ENCODE assay signal across 20 cellular contexts in genomic region chr11:119248750-119249670, GRCh38. TPM values are rescaled to one million over a fixed set of nuclear protein-coding genes. Genes with fewer than 3 reads are reported as not detected.
A peak's percentile ranks its signal among the peaks of the same experiment; 100 is the strongest.
DNase-seq lines count a peak whose midpoint lies in the region; ATAC-seq, FAIRE-seq and TF ChIP-seq lines count a peak whose summit lies in the region.
"Had no signal": no experiment of that assay in that cellular context is flagged by ENCODE, and none has a peak within 500 bp of the region (broad histone marks: within the 10 kb centered on the region; RNA-seq: fewer than 3 reads in every experiment).

No MANE protein-coding gene starts in this region.

- peak; percentile 20 for ATAC-seq in activated CD4-positive, alpha-beta T cell treated with anti-CD3 and anti-CD28 coated beads for 36 hours
- no peak for ATAC-seq in HG02973 (IDR thresholded peaks at IDR 0.05; ENCODE audit: unreplicated experiment)
- no peak for ATAC-seq in stimulated activated memory B cell treated with anti-CD40 and anti-IgM and Interleukin-4, amounts not matched to agents 10 μg/mL and 1 μg/mL and 100 μg/mL, for 72 hours
- ATAC-seq: left colon had no signal

- H3K36me3 ChIP-seq in BLaER1 (peaks cover 57% of the 10 kb centered on the region), MM.1S (replicated peaks; ENCODE audit: insufficient read depth, low read length) (no peaks in the 10 kb centered on the region)
- H3K36me3 ChIP-seq: breast epithelium, sigmoid colon had no signal

- H3K4me1 ChIP-seq in BLaER1 (peaks cover 15% of the 10 kb centered on the region), MM.1S (ENCODE audit: low read length) (peaks cover 28% of the 10 kb centered on the region)
- H3K4me1 ChIP-seq: breast epithelium had no signal

- no peaks in the 10 kb centered on the region for H3K9me2 ChIP-seq in MM.1S (replicated peaks; ENCODE audit: insufficient read depth, low read length)

- H3K27ac ChIP-seq in BLaER1 = no peak overlapping the region
- peak overlapping the region; percentile 15; the same call in 1 of the 2 replicates for H3K27ac ChIP-seq in MM.1S (ENCODE audit: low read length)
- H3K27ac ChIP-seq: breast epithelium had no signal

- CTCF ChIA-PET in activated CD4-positive, alpha-beta T cell treated with anti-CD3 and anti-CD28 coated beads for 36 hours (lab: Charles Lee) = interaction anchor here (0.6 to 1.7 kb wide), 4 partner anchors 14 to 493 kb away, joined by 3 to 8 read pairs (median 4); no protein-coding TSS in a partner anchor
- CTCF ChIA-PET in activated CD4-positive, alpha-beta T cell treated with anti-CD3 and anti-CD28 coated beads, Interleukin-2, amount 10 ng/mL, durations not matched to agents 7 days and 5 days (lab: Charles Lee) = interaction anchor here (0.6 to 1.0 kb wide), 4 partner anchors 24 to 44 kb away, joined by 3 read pairs; no protein-coding TSS in a partner anchor

- H3K4me3 ChIP-seq in BLaER1 = no peak overlapping the region
- H3K4me3 ChIP-seq in MM.1S (ENCODE audit: low read length) = no peak overlapping the region
- H3K4me3 ChIP-seq: breast epithelium, sigmoid colon had no signal

- H3K27ac Mint-ChIP-seq in activated CD4-positive, alpha-beta T cell treated with anti-CD3 and anti-CD28 coated beads for 36 hours = peak overlapping the region; percentile 61
- no peak overlapping the region for H3K27ac Mint-ChIP-seq in activated CD4-positive, alpha-beta T cell treated with anti-CD3 and anti-CD28 coated beads, Interleukin-2, amount 10 ng/mL, durations not matched to agents 7 days and 5 days
- no peak overlapping the region for H3K27ac Mint-ChIP-seq in stimulated activated memory B cell treated with anti-CD40 and anti-IgM and Interleukin-4, amounts not matched to agents 10 μg/mL and 1 μg/mL and 100 μg/mL, for 72 hours

- H3K79me2 ChIP-seq in MM.1S (ENCODE audit: low read length) = peaks cover 39% of the 10 kb centered on the region

- no peaks in the 10 kb centered on the region for H3K9me3 Mint-ChIP-seq in activated CD4-positive, alpha-beta T cell treated with anti-CD3 and anti-CD28 coated beads for 36 hours (ENCODE audit: low read depth)
- H3K9me3 Mint-ChIP-seq in activated CD4-positive, alpha-beta T cell treated with anti-CD3 and anti-CD28 coated beads, Interleukin-2, amount 10 ng/mL, durations not matched to agents 7 days and 5 days = no peaks in the 10 kb centered on the region
- H3K9me3 Mint-ChIP-seq in stimulated activated memory B cell treated with anti-CD40 and anti-IgM and Interleukin-4, amounts not matched to agents 10 μg/mL and 1 μg/mL and 100 μg/mL, for 72 hours = no peaks in the 10 kb centered on the region

- peak overlapping the region; percentile 46 for H3K4me2 ChIP-seq in BLaER1
- peak overlapping the region; percentile 28; the same call in 1 of the 2 replicates for H3K4me2 ChIP-seq in MM.1S (ENCODE audit: low read depth, low read length)

- H3K27me3 Mint-ChIP-seq in activated CD4-positive, alpha-beta T cell treated with anti-CD3 and anti-CD28 coated beads for 36 hours = no peaks in the 10 kb centered on the region
- no peaks in the 10 kb centered on the region for H3K27me3 Mint-ChIP-seq in activated CD4-positive, alpha-beta T cell treated with anti-CD3 and anti-CD28 coated beads, Interleukin-2, amount 10 ng/mL, durations not matched to agents 7 days and 5 days
- H3K27me3 Mint-ChIP-seq in stimulated activated memory B cell treated with anti-CD40 and anti-IgM and Interleukin-4, amounts not matched to agents 10 μg/mL and 1 μg/mL and 100 μg/mL, for 72 hours = no peaks in the 10 kb centered on the region

- no peak for TF ChIP-seq CTCF in MM.1S (IDR thresholded peaks at IDR 0.05; ENCODE audit: low read length)

- no peak for DNase-seq in activated CD4-positive, alpha-beta T cell treated with anti-CD3 and anti-CD28 coated beads for 36 hours
- no peak for DNase-seq in activated CD4-positive, alpha-beta T cell treated with anti-CD3 and anti-CD28 coated beads, Interleukin-2, amount 10 ng/mL, durations not matched to agents 7 days and 5 days
- DNase-seq in MM.1S (peak; percentile 53), SKM-1 (lab: John Stamatoyannopoulos, UW; ENCODE audit: unreplicated experiment) (no peak)
- DNase-seq: 8988T; activated CD4-positive, alpha-beta T cell treated with anti-CD3 and anti-CD28 coated beads, Interleukin-2, amount 50 U/mL, for 48 hours; activated T-cell treated with anti-CD3 and anti-CD28 coated beads, Interleukin-2, amount 50 U/mL, for 1 hour; cortex of kidney; EL; left colon; NCI-H146; NCI-H526 treated with DMSO at 0.1 percent for 48 hours; posterior cingulate gyrus; Right ventricle myocardium superior; sigmoid colon had no signal

- H2AFZ ChIP-seq in MM.1S (ENCODE audit: low read length) = no peak overlapping the region

- intact Hi-C loops in activated CD4-positive, alpha-beta T cell treated with anti-CD3 and anti-CD28 coated beads for 36 hours (cut with DNase I, micrococcal nuclease) = no loop called here

- H3F3A ChIP-seq in MM.1S (ENCODE audit: insufficient read depth, low read length) = peaks cover 20% of the 10 kb centered on the region

- no peak overlapping the region for H3K4me3 Mint-ChIP-seq in activated CD4-positive, alpha-beta T cell treated with anti-CD3 and anti-CD28 coated beads for 36 hours
- no peak overlapping the region for H3K4me3 Mint-ChIP-seq in activated CD4-positive, alpha-beta T cell treated with anti-CD3 and anti-CD28 coated beads, Interleukin-2, amount 10 ng/mL, durations not matched to agents 7 days and 5 days
- H3K4me3 Mint-ChIP-seq in stimulated activated memory B cell treated with anti-CD40 and anti-IgM and Interleukin-4, amounts not matched to agents 10 μg/mL and 1 μg/mL and 100 μg/mL, for 72 hours = no peak overlapping the region

- H3K9ac ChIP-seq in BLaER1 = no peak overlapping the region
- no peak overlapping the region for H3K9ac ChIP-seq in MM.1S (ENCODE audit: low read length)

- peaks cover 45% of the 10 kb centered on the region for H3K4me1 Mint-ChIP-seq in activated CD4-positive, alpha-beta T cell treated with anti-CD3 and anti-CD28 coated beads for 36 hours
- H3K4me1 Mint-ChIP-seq in activated CD4-positive, alpha-beta T cell treated with anti-CD3 and anti-CD28 coated beads, Interleukin-2, amount 10 ng/mL, durations not matched to agents 7 days and 5 days = peaks cover 19% of the 10 kb centered on the region
- H3K4me1 Mint-ChIP-seq in stimulated activated memory B cell treated with anti-CD40 and anti-IgM and Interleukin-4, amounts not matched to agents 10 μg/mL and 1 μg/mL and 100 μg/mL, for 72 hours = peaks cover 20% of the 10 kb centered on the region

- POLR2A ChIA-PET in activated CD4-positive, alpha-beta T cell treated with anti-CD3 and anti-CD28 coated beads for 36 hours (lab: Charles Lee) = no interaction called here
- POLR2A ChIA-PET in activated CD4-positive, alpha-beta T cell treated with anti-CD3 and anti-CD28 coated beads, Interleukin-2, amount 10 ng/mL, durations not matched to agents 7 days and 5 days (lab: Charles Lee) = no interaction called here

- H4K20me1 ChIP-seq in BLaER1 (peaks cover 6% of the 10 kb centered on the region; the same call in 1 of the 2 replicates), MM.1S (ENCODE audit: insufficient read depth, low read length) (no peaks in the 10 kb centered on the region)

- peak; percentile 14 for FAIRE-seq in colon (lab: Jason Lieb, UNC)

- H3K9me3 ChIP-seq in BLaER1 (no peaks in the 10 kb centered on the region), MM.1S (replicated peaks; ENCODE audit: insufficient read depth, low read length) (no peaks in the 10 kb centered on the region)
- H3K9me3 ChIP-seq: breast epithelium, sigmoid colon had no signal

- no peaks in the 10 kb centered on the region for H3K27me3 ChIP-seq in BLaER1
- no peaks in the 10 kb centered on the region for H3K27me3 ChIP-seq in MM.1S (replicated peaks; ENCODE audit: insufficient read depth, low read length)
- H3K27me3 ChIP-seq: breast epithelium, sigmoid colon had no signal

- H3K36me3 Mint-ChIP-seq in activated CD4-positive, alpha-beta T cell treated with anti-CD3 and anti-CD28 coated beads for 36 hours (ENCODE audit: low read depth) = peaks cover 13% of the 10 kb centered on the region
- peaks cover 36% of the 10 kb centered on the region for H3K36me3 Mint-ChIP-seq in activated CD4-positive, alpha-beta T cell treated with anti-CD3 and anti-CD28 coated beads, Interleukin-2, amount 10 ng/mL, durations not matched to agents 7 days and 5 days (ENCODE audit: low read depth)
- H3K36me3 Mint-ChIP-seq in stimulated activated memory B cell treated with anti-CD40 and anti-IgM and Interleukin-4, amounts not matched to agents 10 μg/mL and 1 μg/mL and 100 μg/mL, for 72 hours = peaks cover 13% of the 10 kb centered on the region

RNA-seq across cellular contexts. Expression of gene CBL, which starts 42.9 kb away (rescaled TPM):
- 10 to 100 TPM; 29.3 to 33.2 TPM for total RNA-seq in activated CD4-positive, alpha-beta T cell treated with anti-CD3 and anti-CD28 coated beads for 36 hours
- total RNA-seq in activated CD4-positive, alpha-beta T cell treated with anti-CD3 and anti-CD28 coated beads, Interleukin-2, amount 10 ng/mL, durations not matched to agents 7 days and 5 days = 10 to 100 TPM; 45.1 to 53.9 TPM
